Comparison of ENCODE assay signal across 10 cellular contexts in the genomic region with DNA sequence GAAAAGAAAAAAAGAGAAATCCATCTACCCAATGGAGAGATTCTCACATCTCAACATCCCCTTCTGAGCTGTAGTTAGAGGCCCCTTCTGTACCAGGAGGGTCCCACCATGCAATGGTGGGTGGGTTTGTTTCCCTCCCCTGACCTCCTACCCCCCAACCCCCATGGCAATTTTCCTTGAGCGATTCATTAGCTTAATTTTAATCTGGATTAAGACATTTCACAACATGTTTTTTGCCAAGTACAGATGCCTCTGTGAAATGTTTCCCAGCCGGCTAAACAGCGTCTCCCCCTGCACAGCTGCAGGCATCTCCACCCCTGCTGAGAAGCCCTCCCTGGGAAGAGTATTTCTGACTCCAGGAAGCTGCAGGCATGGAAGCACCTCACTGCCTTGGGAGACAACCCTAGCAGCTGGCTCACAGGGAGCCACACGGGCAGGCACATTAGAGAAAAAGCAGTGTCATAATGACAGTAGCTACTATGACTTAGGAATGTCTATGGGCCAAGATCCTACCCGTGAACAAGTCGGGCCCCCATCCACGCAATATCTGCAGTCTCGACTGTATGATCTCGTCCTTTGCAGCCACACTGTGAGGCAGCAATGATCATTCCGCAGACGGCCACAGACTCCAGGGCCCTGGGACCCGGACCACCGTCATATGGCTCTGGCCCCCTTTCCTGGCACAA.
DNase-seq lines count a peak whose midpoint lies in the region; ATAC-seq and TF ChIP-seq lines count a peak whose summit lies in the region.
"Had no signal": no experiment of that assay in that cellular context is flagged by ENCODE, and none has a peak within 500 bp of the region (broad histone marks: within the 10 kb centered on the region; RNA-seq: fewer than 3 reads in every experiment).

No MANE protein-coding gene starts in this region.

- H3K4me1 Mint-ChIP-seq in HFFc6 (ENCODE audit: low read depth), result peaks cover 17% of the 10 kb centered on the region
- peaks cover 14% of the 10 kb centered on the region for H3K4me1 Mint-ChIP-seq in activated naive CD8-positive, alpha-beta T cell treated with anti-CD3 and anti-CD28 coated beads for 36 hours

- H3K9me3 ChIP-seq in left lung (no peaks in the 10 kb centered on the region), thyroid gland (no peaks in the 10 kb centered on the region)

- peaks cover 3% of the 10 kb centered on the region in 2 donors for H3K4me1 ChIP-seq in left lung
- peaks cover 7 to 17% of the 10 kb centered on the region in 2 donors for H3K4me1 ChIP-seq in thyroid gland

- H3K36me3 ChIP-seq in left lung (no peaks in the 10 kb centered on the region), thyroid gland (no peaks in the 10 kb centered on the region)

- H3K27ac Mint-ChIP-seq in HFFc6, result peak overlapping the region; percentile 67
- no peak overlapping the region for H3K27ac Mint-ChIP-seq in activated naive CD8-positive, alpha-beta T cell treated with anti-CD3 and anti-CD28 coated beads for 36 hours
- H3K27ac Mint-ChIP-seq: dendritic cell treated with granulocyte-macrophage colony-stimulating factor and Interleukin-4, amounts not matched to agents 40 ng/mL and 50 ng/mL, for 4 days had no signal

- H3K27me3 ChIP-seq in left lung (no peaks in the 10 kb centered on the region), thyroid gland (no peaks in the 10 kb centered on the region)

- H3K4me3 Mint-ChIP-seq in HFFc6, result peak overlapping the region; percentile 26; the same call in 1 of the 2 replicates
- no peak overlapping the region for H3K4me3 Mint-ChIP-seq in activated naive CD8-positive, alpha-beta T cell treated with anti-CD3 and anti-CD28 coated beads for 36 hours
- H3K4me3 Mint-ChIP-seq: dendritic cell treated with granulocyte-macrophage colony-stimulating factor and Interleukin-4, amounts not matched to agents 40 ng/mL and 50 ng/mL, for 4 days had no signal

- DNase-seq in HFFc6 (peak; percentile 39), cardiac fibroblast (ENCODE audit: low read depth in 2 of 2) (peak; percentile 80 to 81), left lung (no peak), thyroid gland (no peak), iPS-NIHi11 (ENCODE audit: low spot score) (no peak)
- no peak for DNase-seq in activated naive CD8-positive, alpha-beta T cell treated with anti-CD3 and anti-CD28 coated beads for 36 hours
- DNase-seq: SHP77 had no signal

- H3K4me3 ChIP-seq in cardiac fibroblast (replicated peaks in 1 of 2; ENCODE audit: low read depth in 2 of 2, low read length in 2 of 2) (peak overlapping the region in 1 of 2 donors; percentile 2), left lung (no peak overlapping the region), thyroid gland (replicated peaks in 1 of 3) (no peak overlapping the region)

- H3K9me3 Mint-ChIP-seq in HFFc6, result no peaks in the 10 kb centered on the region
- H3K9me3 Mint-ChIP-seq in activated naive CD8-positive, alpha-beta T cell treated with anti-CD3 and anti-CD28 coated beads for 36 hours, result no peaks in the 10 kb centered on the region
- H3K9me3 Mint-ChIP-seq: dendritic cell treated with granulocyte-macrophage colony-stimulating factor and Interleukin-4, amounts not matched to agents 40 ng/mL and 50 ng/mL, for 4 days had no signal

- H3K27me3 Mint-ChIP-seq in HFFc6 (ENCODE audit: insufficient read depth), result peaks cover 3% of the 10 kb centered on the region
- H3K27me3 Mint-ChIP-seq in activated naive CD8-positive, alpha-beta T cell treated with anti-CD3 and anti-CD28 coated beads for 36 hours, result peaks cover 3% of the 10 kb centered on the region
- H3K27me3 Mint-ChIP-seq: dendritic cell treated with granulocyte-macrophage colony-stimulating factor and Interleukin-4, amounts not matched to agents 40 ng/mL and 50 ng/mL, for 4 days had no signal

- intact Hi-C loops in left lung (cut with DNase I) (no loop called here), thyroid gland (cut with DNase I) (no loop called here)

- TF ChIP-seq POLR2A in thyroid gland (IDR thresholded peaks at IDR 0.05), result no peak

- 59 to 69% methylated on average over 9 to 13 of the region's 13 CpGs for WGBS in thyroid gland, 2 donors

- H3K27ac ChIP-seq in left lung (peak overlapping the region; percentile 41 to 69), thyroid gland (peak overlapping the region; percentile 33 to 64 (median 61))

- H3K36me3 Mint-ChIP-seq in HFFc6 (ENCODE audit: low read depth), result no peaks in the 10 kb centered on the region
- no peaks in the 10 kb centered on the region for H3K36me3 Mint-ChIP-seq in activated naive CD8-positive, alpha-beta T cell treated with anti-CD3 and anti-CD28 coated beads for 36 hours

- ATAC-seq in left lung (peak; percentile 50), HG03139 (IDR thresholded peaks at IDR 0.05; ENCODE audit: unreplicated experiment) (no peak), HG02885 (IDR thresholded peaks at IDR 0.05; ENCODE audit: poor library complexity, unreplicated experiment) (no peak)

- TF ChIP-seq CTCF in HFFc6 (IDR thresholded peaks at IDR 0.05) (no peak), cardiac fibroblast (IDR thresholded peaks at IDR 0.05; ENCODE audit: low read depth, low read length) (no peak), left lung (IDR thresholded peaks at IDR 0.05) (no peak), thyroid gland (IDR thresholded peaks at IDR 0.05) (no peak)

Comparison
In these comparisons a context has a peak if more than half of its experiments do, and no peak if none do; other contexts are left out.
1. DNase-seq: peak in HFFc6 (single experiment) and cardiac fibroblast (2 of 2); none in left lung (0 of 2), thyroid gland (0 of 2), activated naive CD8-positive, alpha-beta T cell treated with anti-CD3 and anti-CD28 coated beads for 36 hours (single experiment) and iPS-NIHi11 (single experiment).